27 cellular contexts compared by ENCODE assay signal in genomic region chr12:99066726-99067125, GRCh38.
"Had no signal": no experiment of that assay in that cellular context is flagged by ENCODE, and none has a peak within 500 bp of the region (broad histone marks: within the 10 kb centered on the region; RNA-seq: fewer than 3 reads in every experiment).

No MANE protein-coding gene starts in this region.

- H3K4me1 ChIP-seq: left lung, lower lobe of right lung, right atrium auricular region, right lobe of liver, stomach, testis, thyroid gland, transverse colon, upper lobe of left lung, vagina had no signal

- H3K9me3 ChIP-seq: left lung, lower lobe of right lung, ovary, right atrium auricular region, right lobe of liver, stomach, testis, thyroid gland, transverse colon, upper lobe of left lung, vagina had no signal

- ATAC-seq: left colon; left lung; lower lobe of right lung; natural killer cell; right lobe of liver; stimulated activated naive B cell treated with anti-CD40 and anti-IgM and Interleukin-4, amounts not matched to agents 10 μg/mL and 1 μg/mL and 100 μg/mL, for 72 hours; stimulated activated naive CD8-positive, alpha-beta T cell treated with anti-CD3 and anti-CD28 coated beads, Interleukin-15, Interleukin-2, amounts not matched to agents 100 U/mL and 50 U/mL, for 24 hours had no signal

- H3K27ac ChIP-seq: left lung, lower lobe of right lung, ovary, right atrium auricular region, right lobe of liver, skin epidermis, stomach, testis, thyroid gland, transverse colon, upper lobe of left lung, vagina had no signal

- H3K36me3 ChIP-seq: left lung, lower lobe of right lung, ovary, right atrium auricular region, right lobe of liver, stomach, thyroid gland, transverse colon, upper lobe of left lung, vagina had no signal

- DNase-seq: hypothalamus; immature natural killer cell; kidney; left colon; left lung; lower lobe of right lung; mammary epithelial cell; mesenchymal stem cell; naive B cell; natural killer cell; nephron progenitor cell; ovary; stimulated activated CD4-positive, alpha-beta T cell treated with anti-CD3 and anti-CD28 coated beads, Interleukin-12 subunit alpha, Interleukin-12 subunit beta, amount 100 ng/mL, for 4 hours; stimulated activated CD4-positive, alpha-beta T cell treated with anti-CD3 and anti-CD28 coated beads, Interleukin-15, amount 100 ng/mL, for 24 hours; stimulated activated CD4-positive, alpha-beta T cell treated with anti-CD3 and anti-CD28 coated beads, Interleukin-2, amount 100 ng/mL, for 24 hours; stimulated activated CD4-positive, alpha-beta T cell treated with anti-CD3 and anti-CD28 coated beads, Interleukin-4, amount 100 ng/mL, for 1 hour; stimulated activated naive B cell treated with anti-CD40 and anti-IgM and Interleukin-4, amounts not matched to agents 10 μg/mL and 1 μg/mL and 100 μg/mL, for 72 hours; stimulated activated naive CD8-positive, alpha-beta T cell treated with anti-CD3 and anti-CD28 coated beads, Interleukin-15, Interleukin-2, amounts not matched to agents 100 U/mL and 50 U/mL, for 24 hours; stomach; testis; thyroid gland; transverse colon; upper lobe of left lung had no signal

- H3K4me3 ChIP-seq: left lung, lower lobe of right lung, ovary, right atrium auricular region, right lobe of liver, skin epidermis, stomach, testis, thyroid gland, transverse colon, upper lobe of left lung, vagina had no signal

- H3K27me3 ChIP-seq: left lung, ovary, right atrium auricular region, right lobe of liver, stomach, testis, thyroid gland, transverse colon, upper lobe of left lung, vagina had no signal
